Comparison of ENCODE assay signal across 25 cellular contexts in the genomic region with DNA sequence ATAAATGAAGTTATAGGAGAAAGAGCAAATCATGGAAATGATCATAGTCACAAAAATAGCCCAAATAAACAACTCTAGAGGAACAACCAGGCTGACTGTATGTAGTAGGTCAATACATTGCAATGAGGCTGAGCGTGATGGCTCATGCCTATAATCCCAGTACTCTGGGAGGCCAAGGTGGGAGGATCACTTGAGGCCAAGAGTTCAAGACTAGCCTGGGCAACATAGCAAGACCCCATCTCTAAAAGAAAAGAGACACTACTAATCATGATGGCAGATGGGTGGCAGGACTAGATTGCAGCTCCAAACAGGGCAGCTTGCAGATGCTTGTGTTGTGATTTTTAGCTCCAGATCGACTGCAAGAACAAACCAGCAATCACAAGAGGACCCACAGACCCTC.
"Had no signal": no experiment of that assay in that cellular context is flagged by ENCODE, and none has a peak within 500 bp of the region (broad histone marks: within the 10 kb centered on the region; RNA-seq: fewer than 3 reads in every experiment).

No MANE protein-coding gene starts in this region.

- DNase-seq: activated CD4-positive, alpha-beta T cell treated with anti-CD3 and anti-CD28 coated beads, Interleukin-2, amount 10 ng/mL, durations not matched to agents 24 days and 14 days; activated gamma-delta T cell; activated naive CD8-positive, alpha-beta T cell treated with anti-CD3 and anti-CD28 coated beads for 36 hours; amniotic stem cell; cerebellar nuclear complex; endodermal cell; heart left ventricle; islet precursor cell; left colon; pancreas; right cardiac atrium; stimulated activated CD4-positive, alpha-beta T cell treated with anti-CD3 and anti-CD28 coated beads, Interleukin-12 subunit alpha, Interleukin-12 subunit beta, amount 100 ng/mL, for 4 hours; stimulated activated CD4-positive, alpha-beta T cell treated with anti-CD3 and anti-CD28 coated beads, Interleukin-4, amount 100 ng/mL, for 4 hours; stomach; SW 1271; T-helper 17 cell had no signal

- ATAC-seq: activated CD4-positive, CD25-positive, alpha-beta regulatory T cell treated with anti-CD3 and anti-CD28 coated beads, Interleukin-2, amount 50 U/mL, for 24 hours; gastroesophageal sphincter; heart left ventricle; left colon; natural killer cell treated with Interleukin-12 subunit alpha and Interleukin-12 subunit beta and Interleukin-15 and Interleukin-18, amount 100 ng/mL, for 72 hours; pancreas; right cardiac atrium; T-helper 17 cell had no signal

- H3K27ac Mint-ChIP-seq: activated CD4-positive, alpha-beta T cell treated with anti-CD3 and anti-CD28 coated beads, Interleukin-2, amount 10 ng/mL, durations not matched to agents 24 days and 14 days; activated naive CD8-positive, alpha-beta T cell treated with anti-CD3 and anti-CD28 coated beads for 36 hours; memory B cell; T-helper 17 cell had no signal

- H3K4me1 ChIP-seq: gastroesophageal sphincter, heart left ventricle, pancreas, stomach, suprapubic skin, tibial nerve had no signal

- H3K9me3 ChIP-seq: gastroesophageal sphincter, heart left ventricle, neutrophil, pancreas, stomach, suprapubic skin, tibial nerve had no signal

- H3K27ac ChIP-seq: coronary artery, epithelial cell of prostate, gastroesophageal sphincter, heart left ventricle, neutrophil, pancreas, stomach, suprapubic skin, tibial nerve had no signal

- H3K27me3 Mint-ChIP-seq: activated CD4-positive, alpha-beta T cell treated with anti-CD3 and anti-CD28 coated beads, Interleukin-2, amount 10 ng/mL, durations not matched to agents 24 days and 14 days; activated naive CD8-positive, alpha-beta T cell treated with anti-CD3 and anti-CD28 coated beads for 36 hours; memory B cell; natural killer cell treated with Interleukin-12 subunit alpha and Interleukin-12 subunit beta and Interleukin-15 and Interleukin-18, amount 100 ng/mL, for 72 hours; T-helper 17 cell had no signal

- H3K27me3 ChIP-seq: gastroesophageal sphincter, heart left ventricle, neutrophil, pancreas, stomach, suprapubic skin, tibial nerve had no signal

- H3K4me3 ChIP-seq: coronary artery, gastroesophageal sphincter, heart left ventricle, pancreas, stomach, suprapubic skin, tibial nerve had no signal

- H3K4me3 Mint-ChIP-seq: activated CD4-positive, alpha-beta T cell treated with anti-CD3 and anti-CD28 coated beads, Interleukin-2, amount 10 ng/mL, durations not matched to agents 24 days and 14 days; activated naive CD8-positive, alpha-beta T cell treated with anti-CD3 and anti-CD28 coated beads for 36 hours; endodermal cell; memory B cell; natural killer cell treated with Interleukin-12 subunit alpha and Interleukin-12 subunit beta and Interleukin-15 and Interleukin-18, amount 100 ng/mL, for 72 hours; T-helper 17 cell had no signal

- H3K9me3 Mint-ChIP-seq: activated CD4-positive, alpha-beta T cell treated with anti-CD3 and anti-CD28 coated beads, Interleukin-2, amount 10 ng/mL, durations not matched to agents 24 days and 14 days; activated naive CD8-positive, alpha-beta T cell treated with anti-CD3 and anti-CD28 coated beads for 36 hours; memory B cell; natural killer cell treated with Interleukin-12 subunit alpha and Interleukin-12 subunit beta and Interleukin-15 and Interleukin-18, amount 100 ng/mL, for 72 hours had no signal
